ENCODE assay signal across 9 cellular contexts in the genomic region with DNA sequence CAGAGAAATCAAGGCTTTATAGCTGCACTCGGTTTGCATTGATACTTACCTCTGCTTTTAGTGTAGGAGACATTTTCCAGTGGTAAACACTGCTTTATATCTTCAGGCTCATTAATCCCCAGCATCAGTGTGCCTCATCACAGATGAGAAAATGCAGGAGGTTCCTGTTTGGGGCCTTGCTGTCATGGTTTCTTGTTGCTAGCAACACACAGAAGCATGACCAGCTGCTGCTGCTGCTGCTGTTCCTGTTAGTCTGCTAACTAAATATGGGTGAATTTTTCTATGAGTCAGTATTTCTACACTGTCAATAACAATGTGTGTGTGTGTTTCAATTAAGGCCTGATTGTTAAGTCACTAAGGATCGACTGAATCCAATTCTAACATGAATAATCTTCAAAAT.
DNase-seq lines count a peak whose midpoint lies in the region; ATAC-seq and TF ChIP-seq lines count a peak whose summit lies in the region.
"Had no signal": no experiment of that assay in that cellular context is flagged by ENCODE, and none has a peak within 500 bp of the region (broad histone marks: within the 10 kb centered on the region; RNA-seq: fewer than 3 reads in every experiment).

No MANE protein-coding gene starts in this region.

- no peaks in the 10 kb centered on the region for H3K79me2 ChIP-seq in Karpas-422 (ENCODE audit: low read length)

- ATAC-seq in GM21423 (IDR thresholded peaks at IDR 0.05; ENCODE audit: unreplicated experiment) (peak; percentile 89), T-cell (replicated peaks in 1 of 4) (peak in 3 of 4 experiments; percentile 37 to 71 (median 43)), foreskin keratinocyte (peak; percentile 99), HG03139 (IDR thresholded peaks at IDR 0.05; ENCODE audit: unreplicated experiment) (no peak)

- no peak overlapping the region for H3K4me2 ChIP-seq in Karpas-422 (ENCODE audit: low read depth, low read length, poor library complexity, severe bottlenecking)

- POLR2A ChIA-PET in T-cell (lab: Charles Lee): no interaction called here

- H3K27ac ChIP-seq in Karpas-422 (ENCODE audit: low read length) (0 out of 2 replicates have a peak overlapping the region, but pooled peaks have one; percentile 8), foreskin keratinocyte (peak overlapping the region; percentile 35), rectal smooth muscle tissue (ENCODE audit: low read depth, low read length) (peak overlapping the region; percentile 90)

- DNase-seq in DMS53 treated with DMSO at 0.1 percent for 48 hours (lab: John Stamatoyannopoulos, UW; ENCODE audit: unreplicated experiment) (peak; percentile 90), Karpas-422 (peak; percentile 67), T-cell (peak in 2 of 34 experiments; percentile 4 to 23), foreskin keratinocyte (peak; percentile 81 to 89), cerebellar cortex (ENCODE audit: low spot score) (no peak)

- no peak overlapping the region for H3K9ac ChIP-seq in Karpas-422 (ENCODE audit: low read length)
- no peak overlapping the region for H3K9ac ChIP-seq in rectal smooth muscle tissue (ENCODE audit: low read length)

- TF ChIP-seq CTCF in foreskin keratinocyte (conservative IDR thresholded peaks at IDR 0.05): no peak

- no peak overlapping the region for H3K27ac Mint-ChIP-seq in T-cell

- CTCF ChIA-PET in T-cell (lab: Charles Lee): interaction anchor here in 1 of 2 donors (0.8 to 1.5 kb wide), 2 partner anchors 9 to 16 kb away, joined by 3 read pairs; no protein-coding TSS in a partner anchor

- no peaks in the 10 kb centered on the region for H3K9me3 Mint-ChIP-seq in T-cell

- H3K36me3 Mint-ChIP-seq in T-cell: no peaks in the 10 kb centered on the region

- H3K4me3 ChIP-seq in Karpas-422 (ENCODE audit: low read length) (no peak overlapping the region), rectal smooth muscle tissue (ENCODE audit: low read length) (no peak overlapping the region)
- H3K4me3 ChIP-seq: skin epidermis had no signal

- no peak overlapping the region for H3K4me3 Mint-ChIP-seq in T-cell

- no peaks in the 10 kb centered on the region for H3K9me2 ChIP-seq in Karpas-422 (replicated peaks; ENCODE audit: insufficient read depth, low read length)

- H3K36me3 ChIP-seq in Karpas-422 (ENCODE audit: insufficient read depth, low read length) (no peaks in the 10 kb centered on the region), rectal smooth muscle tissue (ENCODE audit: control insufficient read depth, insufficient read depth, low read length) (no peaks in the 10 kb centered on the region)

- H3K4me1 Mint-ChIP-seq in T-cell: peaks cover 0 to 5% (median 3%) of the 10 kb centered on the region in 3 donors

- H3K4me1 ChIP-seq in Karpas-422 (ENCODE audit: low read length): peaks cover 23% of the 10 kb centered on the region
- H3K4me1 ChIP-seq in foreskin keratinocyte: no peaks in the 10 kb centered on the region
- peaks cover 35% of the 10 kb centered on the region for H3K4me1 ChIP-seq in rectal smooth muscle tissue (ENCODE audit: control insufficient read depth, insufficient read depth, low read length)

- H2AFZ ChIP-seq in Karpas-422 (ENCODE audit: low read length): peak overlapping the region; percentile 40

- no peaks in the 10 kb centered on the region for H3K27me3 Mint-ChIP-seq in T-cell

- H4K20me1 ChIP-seq in Karpas-422 (ENCODE audit: insufficient read depth, low read depth, low read length): no peaks in the 10 kb centered on the region

- no peaks in the 10 kb centered on the region for H3K27me3 ChIP-seq in Karpas-422 (ENCODE audit: low read length)
- no peaks in the 10 kb centered on the region for H3K27me3 ChIP-seq in foreskin keratinocyte
- H3K27me3 ChIP-seq in rectal smooth muscle tissue (ENCODE audit: control insufficient read depth, insufficient read depth, low read length): no peaks in the 10 kb centered on the region

- no peaks in the 10 kb centered on the region for H3K9me3 ChIP-seq in Karpas-422 (ENCODE audit: low read length)

Comparison
In these comparisons a context has a peak if more than half of its experiments do, and no peak if none do; other contexts are left out.
1. H3K27ac ChIP-seq: peak in every context shown above with its lines; median percentile 90 in rectal smooth muscle tissue; 35 in foreskin keratinocyte; 8 in Karpas-422.